In genomic region chr10:69537449-69537848, GRCh38 we compare ENCODE assay signal across 32 cellular contexts. TPM values are rescaled to one million over a fixed set of nuclear protein-coding genes. Genes with fewer than 3 reads are reported as not detected.
"Had no signal": no experiment of that assay in that cellular context is flagged by ENCODE, and none has a peak within 500 bp of the region (broad histone marks: within the 10 kb centered on the region; RNA-seq: fewer than 3 reads in every experiment).

No MANE protein-coding gene starts in this region.

- H3K9me3 ChIP-seq: neutrophil, pancreas, suprapubic skin, testis, upper lobe of right lung, uterus had no signal

- DNase-seq: naive thymus-derived CD8-positive, alpha-beta T cell; nephron progenitor cell; nucleus accumbens; pancreas; posterior cingulate gyrus; psoas muscle; right cardiac atrium; spleen; stimulated activated CD4-positive, alpha-beta T cell treated with anti-CD3 and anti-CD28 coated beads, Interleukin-12 subunit alpha, Interleukin-12 subunit beta, amount 100 ng/mL, for 4 hours; stimulated activated CD4-positive, alpha-beta T cell treated with anti-CD3 and anti-CD28 coated beads, Interleukin-1b, Interleukin-23, amount 100 ng/mL, for 48 hours; stimulated activated CD4-positive, alpha-beta T cell treated with anti-CD3 and anti-CD28 coated beads, Interleukin-4, amount 100 ng/mL, for 1 hour; stimulated activated CD4-positive, alpha-beta T cell treated with anti-CD3 and anti-CD28 coated beads, Interleukin-4, amount 100 ng/mL, for 4 hours; stimulated activated CD8-positive, alpha-beta memory T cell treated with anti-CD3 and anti-CD28 coated beads, Interleukin-4, amount 100 ng/mL, for 48 hours; stimulated activated naive CD4-positive, alpha-beta T cell; stimulated activated naive CD8-positive, alpha-beta T cell treated with anti-CD3 and anti-CD28 coated beads, Interleukin-15, amount 100 ng/mL, for 72 hours; stimulated activated naive CD8-positive, alpha-beta T cell treated with anti-CD3 and anti-CD28 coated beads, Interleukin-15, Interleukin-2, amounts not matched to agents 100 U/mL and 50 U/mL, for 24 hours; substantia nigra; testis; tibial artery; transverse colon; upper lobe of right lung; uterus had no signal

- H3K4me1 ChIP-seq: pancreas, psoas muscle, spleen, suprapubic skin, testis, tibial artery, transverse colon, upper lobe of right lung, uterus had no signal

- H3K27ac ChIP-seq: neutrophil, pancreas, psoas muscle, skin epidermis, spleen, suprapubic skin, testis, tibial artery, transverse colon, upper lobe of right lung, uterus had no signal

- H3K36me3 ChIP-seq: neutrophil, pancreas, spleen, suprapubic skin, tibial artery, transverse colon, upper lobe of right lung, uterus had no signal

- H3K27me3 ChIP-seq: pancreas, spleen, suprapubic skin, testis, tibial artery, transverse colon, upper lobe of right lung, uterus had no signal

- H3K4me3 ChIP-seq: pancreas, psoas muscle, skin epidermis, smooth muscle cell, spleen, suprapubic skin, testis, tibial artery, transverse colon, upper lobe of right lung, uterus had no signal

- H3K4me2 ChIP-seq: smooth muscle cell had no signal

- ATAC-seq: naive thymus-derived CD8-positive, alpha-beta T cell; natural killer cell treated with Interleukin-12 subunit alpha and Interleukin-12 subunit beta and Interleukin-15 and Interleukin-18, amount 100 ng/mL, for 72 hours; pancreas; psoas muscle; right cardiac atrium; sciatic nerve; stimulated activated memory B cell treated with anti-CD40 and anti-IgM and Interleukin-4, amounts not matched to agents 10 μg/mL and 1 μg/mL and 100 μg/mL, for 72 hours; stimulated activated naive CD8-positive, alpha-beta T cell treated with anti-CD3 and anti-CD28 coated beads, Interleukin-15, amount 100 ng/mL, for 72 hours; stimulated activated naive CD8-positive, alpha-beta T cell treated with anti-CD3 and anti-CD28 coated beads, Interleukin-15, Interleukin-2, amounts not matched to agents 100 U/mL and 50 U/mL, for 24 hours; upper lobe of right lung had no signal

- FAIRE-seq: pancreas had no signal

RNA-seq across cellular contexts. Expression of gene NEUROG3, which starts 35.8 kb away (rescaled TPM):
- total RNA-seq: naive thymus-derived CD8-positive, alpha-beta T cell; natural killer cell treated with Interleukin-12 subunit alpha and Interleukin-12 subunit beta and Interleukin-15 and Interleukin-18, amount 100 ng/mL, for 72 hours; osteocyte; psoas muscle; renal cortical epithelial cell; right cardiac atrium; sciatic nerve; smooth muscle cell; spleen; suprapubic skin; testis; upper lobe of right lung; urinary bladder; uterus had no signal
- polyA plus RNA-seq: pancreas, right cardiac atrium, smooth muscle cell, urinary bladder had no signal
